8 cellular contexts compared by ENCODE assay signal in genomic region chr9:21964925-21965385, GRCh38. TPM values are rescaled to one million over a fixed set of nuclear protein-coding genes. Genes with fewer than 3 reads are reported as not detected.
A peak's percentile ranks its signal among the peaks of the same experiment; 100 is the strongest.
DNase-seq lines count a peak whose midpoint lies in the region; ATAC-seq, FAIRE-seq and TF ChIP-seq lines count a peak whose summit lies in the region.

No MANE protein-coding gene starts in this region.

- peak overlapping the region; percentile 71 to 90 for H3K4me3 Mint-ChIP-seq in CD14-positive monocyte
- peak overlapping the region; percentile 42 for H3K4me3 Mint-ChIP-seq in activated naive CD8-positive, alpha-beta T cell treated with anti-CD3 and anti-CD28 coated beads for 36 hours

- peak; percentile 51 for ATAC-seq in GM21381 (IDR thresholded peaks at IDR 0.05; ENCODE audit: unreplicated experiment)

- H3K4me1 Mint-ChIP-seq in CD14-positive monocyte, result peaks cover 44% of the 10 kb centered on the region
- H3K4me1 Mint-ChIP-seq in activated naive CD8-positive, alpha-beta T cell treated with anti-CD3 and anti-CD28 coated beads for 36 hours, result peaks cover 18% of the 10 kb centered on the region

- intact Hi-C loops in CD14-positive monocyte (cut with micrococcal nuclease), result loop anchor here (5.0 kb wide), 2 partner anchors 42 to 153 kb away; partner anchors contain the start of gene CDKN2B (in 2 of the 2)

- TF ChIP-seq POLR2A in GM12891 (IDR thresholded peaks at IDR 0.05; ENCODE audit: low read depth, low read length), result no peak

- peaks cover 6 to 67% (median 37%) of the 10 kb centered on the region in 7 donors for H3K9me3 Mint-ChIP-seq in CD14-positive monocyte
- peaks cover 34% of the 10 kb centered on the region for H3K9me3 Mint-ChIP-seq in activated naive CD8-positive, alpha-beta T cell treated with anti-CD3 and anti-CD28 coated beads for 36 hours

- peak; percentile 64 for DNase-seq in CD14-positive monocyte (ENCODE audit: low spot score)
- peak; percentile 58 for DNase-seq in HuH-7 (ENCODE audit: low spot score)
- peak; percentile 63 for DNase-seq in activated naive CD8-positive, alpha-beta T cell treated with anti-CD3 and anti-CD28 coated beads for 36 hours
- DNase-seq in islet precursor cell, result peak; percentile 63
- DNase-seq in stimulated activated CD4-positive, alpha-beta T cell treated with anti-CD3 and anti-CD28 coated beads, TNF-alpha, amount 100 ng/mL, for 24 hours (ENCODE audit: low read depth in 3 of 3), result peak in 2 of 3 experiments; percentile 26 to 57
- DNase-seq in putamen (ENCODE audit: low spot score), result no peak
- no peak for DNase-seq in GM12891 (ENCODE audit: insufficient read length, low spot score)

- peak overlapping the region in 4 of 7 donors; percentile 46 to 82 (median 52) for H3K27ac Mint-ChIP-seq in CD14-positive monocyte
- no peak overlapping the region for H3K27ac Mint-ChIP-seq in activated naive CD8-positive, alpha-beta T cell treated with anti-CD3 and anti-CD28 coated beads for 36 hours

- peaks cover 78 to 88% (median 83%) of the 10 kb centered on the region in 3 donors for H3K27me3 Mint-ChIP-seq in CD14-positive monocyte (ENCODE audit: low read depth in 3 of 3)
- peaks cover 96% of the 10 kb centered on the region for H3K27me3 Mint-ChIP-seq in activated naive CD8-positive, alpha-beta T cell treated with anti-CD3 and anti-CD28 coated beads for 36 hours

- TF ChIP-seq CTCF in CD14-positive monocyte (IDR thresholded peaks at IDR 0.05), result no peak

- peaks cover 11 to 22% of the 10 kb centered on the region in 2 donors for H3K36me3 Mint-ChIP-seq in CD14-positive monocyte
- peaks cover 14% of the 10 kb centered on the region for H3K36me3 Mint-ChIP-seq in activated naive CD8-positive, alpha-beta T cell treated with anti-CD3 and anti-CD28 coated beads for 36 hours

- FAIRE-seq in GM12891 (lab: Jason Lieb, UNC), result no peak

TF ChIP-seq in GM12891, 5 proteins besides CTCF, POLR2A, EP300 and RAD21:
- TF ChIP-seq TAF1 (IDR thresholded peaks at IDR 0.05; ENCODE audit: low read depth, low read length) (no peak), PAX5 (IDR thresholded peaks at IDR 0.05; ENCODE audit: insufficient read depth, low read length, severe bottlenecking) (no peak), SPI1 (IDR thresholded peaks at IDR 0.05; ENCODE audit: low read depth, low read length) (no peak), POLR2AphosphoS5 (IDR thresholded peaks at IDR 0.05; ENCODE audit: low read depth, low read length) (no peak), POU2F2 (IDR thresholded peaks at IDR 0.05; ENCODE audit: low read depth, low read length) (no peak)

RNA-seq across cellular contexts. Expression of gene CDKN2A, which starts 29.2 kb away (rescaled TPM):
- polyA plus RNA-seq in CD14-positive monocyte, result 1 to 10 TPM in 1 of 2 donors, under 1 TPM in 1; 0.86 to 1.1 TPM
- total RNA-seq in activated naive CD8-positive, alpha-beta T cell treated with anti-CD3 and anti-CD28 coated beads for 36 hours, result 1 to 10 TPM in 1 of 2 experiments, under 1 TPM in 1; 0.97 to 1.5 TPM
- 5.8 TPM for polyA plus RNA-seq in GM12891 (2012; ENCODE audit: low read depth, missing spikeins)

RNA-seq across cellular contexts. Expression of gene CDKN2B-AS1, which starts 29.6 kb away (rescaled TPM):
- polyA plus RNA-seq in CD14-positive monocyte, result under 1 TPM; 0.35 to 0.50 TPM
- under 1 TPM in 1 of 2 experiments, not detected in 1; 0.10 TPM for total RNA-seq in activated naive CD8-positive, alpha-beta T cell treated with anti-CD3 and anti-CD28 coated beads for 36 hours
- polyA plus RNA-seq in GM12891 (2012; ENCODE audit: low read depth, missing spikeins), result 0.14 TPM

RNA-seq across cellular contexts. Expression of gene CDKN2B, which starts 44.1 kb away (rescaled TPM):
- 1 to 10 TPM; 1.2 to 2.7 TPM for polyA plus RNA-seq in CD14-positive monocyte
- total RNA-seq in activated naive CD8-positive, alpha-beta T cell treated with anti-CD3 and anti-CD28 coated beads for 36 hours, result not detected
- not detected for polyA plus RNA-seq in GM12891 (2012; ENCODE audit: low read depth, missing spikeins)

Comparison
In these comparisons a context has a peak if more than half of its experiments do, and no peak if none do; other contexts are left out.
1. DNase-seq: peak in CD14-positive monocyte (single experiment), HuH-7 (single experiment), activated naive CD8-positive, alpha-beta T cell treated with anti-CD3 and anti-CD28 coated beads for 36 hours (single experiment), islet precursor cell (single experiment) and stimulated activated CD4-positive, alpha-beta T cell treated with anti-CD3 and anti-CD28 coated beads, TNF-alpha, amount 100 ng/mL, for 24 hours (2 of 3); none in putamen (single experiment) and GM12891 (single experiment).